Comparison of ENCODE assay signal across 8 cellular contexts in the genomic region with DNA sequence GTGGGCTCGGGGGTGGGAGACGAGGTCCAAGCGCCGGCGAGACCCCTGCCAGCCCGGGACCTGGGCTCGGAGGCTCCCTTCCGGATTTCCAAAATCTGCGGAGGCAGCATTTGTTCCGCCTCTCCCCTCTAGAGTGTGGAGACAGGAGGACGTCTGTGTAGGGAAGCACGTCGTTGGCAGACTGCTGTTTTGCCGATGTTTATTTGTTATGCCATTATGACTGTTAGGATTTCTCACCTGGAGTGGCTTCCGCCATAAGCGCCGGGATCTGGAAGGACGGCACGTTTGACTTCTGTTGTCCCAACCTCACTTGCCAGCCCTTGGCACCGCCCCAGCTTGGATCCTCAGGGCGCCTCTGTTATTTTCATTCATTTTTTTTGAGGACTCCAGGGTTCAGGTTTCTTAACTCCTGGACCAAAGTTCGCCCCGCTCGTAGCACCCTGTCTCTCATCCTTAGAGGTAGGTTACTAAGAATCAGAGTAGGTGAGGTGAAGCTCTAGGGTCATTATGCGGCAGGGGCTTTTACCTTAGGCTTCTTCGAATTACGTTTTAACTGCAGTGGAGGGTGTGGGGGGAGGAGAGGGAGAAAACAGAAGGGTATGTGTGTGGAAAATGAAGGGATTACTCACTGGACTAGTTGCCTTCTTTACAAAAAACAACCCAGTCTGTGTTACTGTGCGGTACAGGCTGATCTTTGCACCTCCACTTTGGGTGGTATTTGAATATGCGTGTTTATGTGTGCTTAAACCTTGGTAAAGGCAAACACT. TPM values are rescaled to one million over a fixed set of nuclear protein-coding genes. Genes with fewer than 3 reads are reported as not detected.
DNase-seq lines count a peak whose midpoint lies in the region; ATAC-seq and TF ChIP-seq lines count a peak whose summit lies in the region.

No MANE protein-coding gene starts in this region.

- H3K4me3 ChIP-seq in breast epithelium = peak overlapping the region; percentile 84 to 91 (median 85)

- peak overlapping the region; percentile 83 to 84 for H3K27ac ChIP-seq in breast epithelium

- H3K36me3 ChIP-seq in breast epithelium = no peaks in the 10 kb centered on the region

- H3K9me3 Mint-ChIP-seq in stimulated activated naive CD8-positive, alpha-beta T cell treated with anti-CD3 and anti-CD28 coated beads, Interleukin-15, amount 100 ng/mL, for 72 hours = no peaks in the 10 kb centered on the region

- peaks cover 46% of the 10 kb centered on the region for H3K27me3 Mint-ChIP-seq in stimulated activated naive CD8-positive, alpha-beta T cell treated with anti-CD3 and anti-CD28 coated beads, Interleukin-15, amount 100 ng/mL, for 72 hours

- H3K4me1 ChIP-seq in breast epithelium = no peaks in the 10 kb centered on the region

- H3K4me3 Mint-ChIP-seq in stimulated activated naive CD8-positive, alpha-beta T cell treated with anti-CD3 and anti-CD28 coated beads, Interleukin-15, amount 100 ng/mL, for 72 hours = peak overlapping the region; percentile 87 to 89

- intact Hi-C loops in breast epithelium (cut with DNase I; ENCODE audit: low total_unique reads) (no loop called here), left colon (cut with DNase I, micrococcal nuclease) (no loop called here)

- peaks cover 20% of the 10 kb centered on the region for H3K4me1 Mint-ChIP-seq in stimulated activated naive CD8-positive, alpha-beta T cell treated with anti-CD3 and anti-CD28 coated beads, Interleukin-15, amount 100 ng/mL, for 72 hours

- peak; percentile 33 for ATAC-seq in HG02759 (IDR thresholded peaks at IDR 0.05; ENCODE audit: unreplicated experiment)
- peak; percentile 64 for ATAC-seq in left colon
- peak; percentile 71 for ATAC-seq in stimulated activated naive CD8-positive, alpha-beta T cell treated with anti-CD3 and anti-CD28 coated beads, Interleukin-15, amount 100 ng/mL, for 72 hours

- H3K27ac Mint-ChIP-seq in stimulated activated naive CD8-positive, alpha-beta T cell treated with anti-CD3 and anti-CD28 coated beads, Interleukin-15, amount 100 ng/mL, for 72 hours = peak overlapping the region in 1 of 2 donors; percentile 88

- no peak for TF ChIP-seq CTCF in breast epithelium (IDR thresholded peaks at IDR 0.05)

- TF ChIP-seq POLR2A in breast epithelium (IDR thresholded peaks at IDR 0.05) = no peak

- no peaks in the 10 kb centered on the region for H3K27me3 ChIP-seq in breast epithelium

- peak; percentile 54 for DNase-seq in SIG-M5 treated with dmso at 0.1 percent for 504 hours (lab: John Stamatoyannopoulos, UW; ENCODE audit: unreplicated experiment)
- DNase-seq in SIG-M5 (lab: John Stamatoyannopoulos, UW) = no peak
- peak; percentile 64 for DNase-seq in NOMO-1 treated with dmso at 0.1 percent for 144 hours (lab: John Stamatoyannopoulos, UW; ENCODE audit: unreplicated experiment)
- peak; percentile 45 to 61 for DNase-seq in breast epithelium (ENCODE audit: low spot score in 2 of 2)
- peak; percentile 51 to 75 for DNase-seq in left colon
- peak; percentile 7 to 15 for DNase-seq in stimulated activated naive CD8-positive, alpha-beta T cell treated with anti-CD3 and anti-CD28 coated beads, Interleukin-15, amount 100 ng/mL, for 72 hours
- DNase-seq in GM19238 (ENCODE audit: insufficient read length, low spot score) = no peak

- H3K9me3 ChIP-seq in breast epithelium = no peaks in the 10 kb centered on the region

RNA-seq across cellular contexts. Expression of gene PYGL, which starts 0.5 kb away (rescaled TPM):
- total RNA-seq in breast epithelium (100 to 1,000 TPM in 1 of 3 donors, 10 to 100 TPM in 2; 53.6 to 126 (median 57.4) TPM), left colon (10 to 100 TPM; 32.9 to 55.6 TPM)

Comparison
In these comparisons a context has a peak if more than half of its experiments do, and no peak if none do; other contexts are left out.
1. DNase-seq: peak in SIG-M5 treated with dmso at 0.1 percent for 504 hours (single experiment), NOMO-1 treated with dmso at 0.1 percent for 144 hours (single experiment), breast epithelium (2 of 2), left colon (2 of 2) and stimulated activated naive CD8-positive, alpha-beta T cell treated with anti-CD3 and anti-CD28 coated beads, Interleukin-15, amount 100 ng/mL, for 72 hours (2 of 2); none in SIG-M5 (single experiment) and GM19238 (single experiment).
2. Peak in every context shown above with its lines, with median percentiles within 50 percentile points of each other: ATAC-seq.